ENCODE assay signal across 10 cellular contexts in the genomic region with DNA sequence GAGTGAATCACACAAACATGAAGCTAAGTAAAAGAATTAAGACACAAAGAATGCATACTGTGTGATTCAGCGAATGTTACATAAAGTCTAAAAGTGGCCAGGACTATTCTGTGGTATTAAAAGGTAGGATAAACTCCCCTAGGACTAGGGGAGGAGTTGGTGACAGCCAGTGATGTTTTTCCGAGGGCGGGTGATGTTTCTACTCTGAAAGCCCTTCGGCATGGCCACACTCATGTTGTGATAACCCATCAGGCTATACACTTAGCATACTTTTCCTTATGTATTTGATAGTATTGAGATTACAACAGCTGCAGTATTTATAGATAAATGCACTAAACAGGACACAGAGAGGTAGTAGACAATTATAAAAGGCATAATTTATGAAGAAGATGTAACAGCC. TPM values are rescaled to one million over a fixed set of nuclear protein-coding genes. Genes with fewer than 3 reads are reported as not detected.
"Had no signal": no experiment of that assay in that cellular context is flagged by ENCODE, and none has a peak within 500 bp of the region (broad histone marks: within the 10 kb centered on the region; RNA-seq: fewer than 3 reads in every experiment).

No MANE protein-coding gene starts in this region.

- DNase-seq: H9, HCEC 1CT, HFFc6, IMR-90, KG1 had no signal

- H3K4me3 ChIP-seq: GM23338, K562 had no signal

- H3K4me2 ChIP-seq: GM23338 had no signal

- ATAC-seq: GM23338, K562 had no signal

- FAIRE-seq: H1, H54 had no signal

- H2AFZ ChIP-seq: GM23338 had no signal

- H3K27ac ChIP-seq: HL-60 had no signal

RNA-seq across cellular contexts. Expression of a gene that starts 15.8 kb away (rescaled TPM):
- total RNA-seq: H1 had no signal

RNA-seq across cellular contexts. Expression of a gene that starts 54.0 kb away (rescaled TPM):
- total RNA-seq: GM23338, H1, H9, HFFc6, IMR-90, K562 had no signal
- polyA plus RNA-seq: H1, IMR-90, K562 had no signal

RNA-seq across cellular contexts. Expression of a gene that starts 57.7 kb away (rescaled TPM):
- polyA plus RNA-seq: GM23338 had no signal
